ENCODE assay signal across 27 cellular contexts in the genomic region with DNA sequence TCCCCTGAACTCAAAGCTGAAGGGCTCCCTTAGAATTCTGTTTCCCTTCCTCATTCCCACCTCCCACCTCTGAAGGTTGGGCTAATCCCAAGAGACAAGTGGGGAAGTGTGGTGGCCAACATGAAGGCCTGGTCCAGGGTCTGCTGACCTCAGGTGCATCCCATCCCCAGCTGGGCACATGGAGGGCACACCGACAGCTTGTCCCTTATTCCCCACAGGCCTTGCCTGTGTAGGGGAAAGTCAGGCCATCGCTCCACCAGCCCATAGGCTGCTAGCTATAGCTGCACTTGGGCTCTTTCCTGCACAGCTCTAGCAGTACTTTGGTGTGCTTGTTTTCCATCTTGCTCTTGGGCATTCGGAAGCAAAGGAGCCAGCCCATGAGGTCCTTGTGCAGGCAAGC.
"Had no signal": no experiment of that assay in that cellular context is flagged by ENCODE, and none has a peak within 500 bp of the region (broad histone marks: within the 10 kb centered on the region; RNA-seq: fewer than 3 reads in every experiment).

No MANE protein-coding gene starts in this region.

- ATAC-seq: stimulated activated naive B cell treated with anti-CD40 and anti-IgM and Interleukin-4, amounts not matched to agents 10 μg/mL and 1 μg/mL and 100 μg/mL, for 72 hours; stimulated activated naive CD8-positive, alpha-beta T cell treated with anti-CD3 and anti-CD28 coated beads, Interleukin-15, amount 100 ng/mL, for 72 hours; stimulated activated naive CD8-positive, alpha-beta T cell treated with anti-CD3 and anti-CD28 coated beads, Interleukin-15, Interleukin-2, amounts not matched to agents 100 U/mL and 50 U/mL, for 24 hours; upper lobe of right lung had no signal

- H3K27me3 ChIP-seq: stomach, suprapubic skin, thyroid gland, tibial artery, tibial nerve, transverse colon, upper lobe of left lung, upper lobe of right lung, uterus, vagina had no signal

- H3K4me1 Mint-ChIP-seq: stimulated activated naive B cell treated with anti-CD40 and anti-IgM and Interleukin-4, amounts not matched to agents 10 μg/mL and 1 μg/mL and 100 μg/mL, for 72 hours; stimulated activated naive CD8-positive, alpha-beta T cell treated with anti-CD3 and anti-CD28 coated beads, Interleukin-15, amount 100 ng/mL, for 72 hours had no signal

- H3K27ac ChIP-seq: stomach, suprapubic skin, thoracic aorta, thyroid gland, tibial artery, tibial nerve, transverse colon, upper lobe of left lung, upper lobe of right lung, uterus, vagina had no signal

- H3K4me1 ChIP-seq: stomach, suprapubic skin, thyroid gland, tibial artery, tibial nerve, transverse colon, upper lobe of left lung, upper lobe of right lung, uterus, vagina had no signal

- H3K36me3 Mint-ChIP-seq: stimulated activated naive B cell treated with anti-CD40 and anti-IgM and Interleukin-4, amounts not matched to agents 10 μg/mL and 1 μg/mL and 100 μg/mL, for 72 hours; type B pancreatic cell had no signal

- H3K4me3 Mint-ChIP-seq: stimulated activated naive B cell treated with anti-CD40 and anti-IgM and Interleukin-4, amounts not matched to agents 10 μg/mL and 1 μg/mL and 100 μg/mL, for 72 hours; stimulated activated naive CD8-positive, alpha-beta T cell treated with anti-CD3 and anti-CD28 coated beads, Interleukin-15, amount 100 ng/mL, for 72 hours; stimulated activated naive CD8-positive, alpha-beta T cell treated with anti-CD3 and anti-CD28 coated beads, Interleukin-15, Interleukin-2, amounts not matched to agents 100 ng/mL and 50 ng/mL, for 24 hours; type B pancreatic cell had no signal

- H3K9me3 Mint-ChIP-seq: type B pancreatic cell had no signal

- H3K4me3 ChIP-seq: stomach, suprapubic skin, thoracic aorta, thyroid gland, tibial artery, tibial nerve, transverse colon, upper lobe of left lung, upper lobe of right lung, uterus, vagina had no signal

- DNase-seq: stimulated activated CD4-positive, alpha-beta T cell treated with anti-CD3 and anti-CD28 coated beads, Interleukin-1b, Interleukin-23, amount 100 ng/mL, for 48 hours; stimulated activated CD4-positive, alpha-beta T cell treated with anti-CD3 and anti-CD28 coated beads, Interleukin-2, amount 100 ng/mL, for 24 hours; stimulated activated CD4-positive, alpha-beta T cell treated with anti-CD3 and anti-CD28 coated beads, Interleukin-2, amount 100 ng/mL, for 48 hours; stimulated activated CD4-positive, alpha-beta T cell treated with anti-CD3 and anti-CD28 coated beads, Interleukin-4, amount 100 ng/mL, for 1 hour; stimulated activated CD4-positive, alpha-beta T cell treated with anti-CD3 and anti-CD28 coated beads, Interleukin-4, amount 100 ng/mL, for 24 hours; stimulated activated CD4-positive, alpha-beta T cell treated with anti-CD3 and anti-CD28 coated beads, Interleukin-4, amount 100 ng/mL, for 4 hours; stimulated activated CD8-positive, alpha-beta memory T cell treated with anti-CD3 and anti-CD28 coated beads, Interleukin-4, amount 100 ng/mL, for 48 hours; stimulated activated naive B cell treated with anti-CD40 and anti-IgM and Interleukin-4, amounts not matched to agents 10 μg/mL and 1 μg/mL and 100 μg/mL, for 72 hours; stimulated activated naive CD4-positive, alpha-beta T cell; stimulated activated naive CD4-positive, alpha-beta T cell treated with Interleukin-2 at 50 U/mL for 16 hours; stimulated activated naive CD8-positive, alpha-beta T cell treated with anti-CD3 and anti-CD28 coated beads, Interleukin-15, amount 100 ng/mL, for 72 hours; stimulated activated naive CD8-positive, alpha-beta T cell treated with anti-CD3 and anti-CD28 coated beads, Interleukin-15, Interleukin-2, amounts not matched to agents 100 U/mL and 50 U/mL, for 24 hours; stomach; substantia nigra; thyroid gland; tibial artery; transverse colon; trophoblast cell; upper lobe of left lung; upper lobe of right lung; uterus had no signal

- H3K27me3 Mint-ChIP-seq: stimulated activated naive B cell treated with anti-CD40 and anti-IgM and Interleukin-4, amounts not matched to agents 10 μg/mL and 1 μg/mL and 100 μg/mL, for 72 hours; stimulated activated naive CD8-positive, alpha-beta T cell treated with anti-CD3 and anti-CD28 coated beads, Interleukin-15, amount 100 ng/mL, for 72 hours; stimulated activated naive CD8-positive, alpha-beta T cell treated with anti-CD3 and anti-CD28 coated beads, Interleukin-15, Interleukin-2, amounts not matched to agents 100 ng/mL and 50 ng/mL, for 24 hours; type B pancreatic cell had no signal

- H3K9me3 ChIP-seq: thoracic aorta, thyroid gland, transverse colon, upper lobe of right lung, uterus, vagina had no signal

- H3K27ac Mint-ChIP-seq: stimulated activated naive B cell treated with anti-CD40 and anti-IgM and Interleukin-4, amounts not matched to agents 10 μg/mL and 1 μg/mL and 100 μg/mL, for 72 hours; stimulated activated naive CD8-positive, alpha-beta T cell treated with anti-CD3 and anti-CD28 coated beads, Interleukin-15, amount 100 ng/mL, for 72 hours; stimulated activated naive CD8-positive, alpha-beta T cell treated with anti-CD3 and anti-CD28 coated beads, Interleukin-15, Interleukin-2, amounts not matched to agents 100 ng/mL and 50 ng/mL, for 24 hours; type B pancreatic cell had no signal

- H3K36me3 ChIP-seq: stomach, suprapubic skin, thoracic aorta, thyroid gland, tibial artery, tibial nerve, transverse colon, upper lobe of left lung, upper lobe of right lung, uterus, vagina had no signal
